20 cellular contexts compared by ENCODE assay signal in genomic region chr20:51119914-51120313, GRCh38.
"Had no signal": no experiment of that assay in that cellular context is flagged by ENCODE, and none has a peak within 500 bp of the region (broad histone marks: within the 10 kb centered on the region; RNA-seq: fewer than 3 reads in every experiment).

No MANE protein-coding gene starts in this region.

- FAIRE-seq: colon, kidney had no signal

- H3K9me3 Mint-ChIP-seq: dendritic cell treated with granulocyte-macrophage colony-stimulating factor and Interleukin-4, amounts not matched to agents 40 ng/mL and 50 ng/mL, for 4 days; immature natural killer cell; natural killer cell; neural crest cell had no signal

- H3K4me3 ChIP-seq: esophagus squamous epithelium, gastroesophageal sphincter, smooth muscle cell, thyroid gland, upper lobe of left lung, vagina had no signal

- H3K9me3 ChIP-seq: esophagus squamous epithelium, gastroesophageal sphincter, thyroid gland, upper lobe of left lung, vagina had no signal

- H3K36me3 Mint-ChIP-seq: immature natural killer cell, natural killer cell had no signal

- H3K4me3 Mint-ChIP-seq: dendritic cell treated with granulocyte-macrophage colony-stimulating factor and Interleukin-4, amounts not matched to agents 40 ng/mL and 50 ng/mL, for 4 days; immature natural killer cell; natural killer cell; neural crest cell had no signal

- H3K4me1 Mint-ChIP-seq: immature natural killer cell, natural killer cell had no signal

- H3K36me3 ChIP-seq: esophagus squamous epithelium, gastroesophageal sphincter, thyroid gland, upper lobe of left lung, vagina had no signal

- ATAC-seq: gastroesophageal sphincter, left cardiac atrium, left ventricle myocardium superior, natural killer cell, right cardiac atrium had no signal

- DNase-seq: central memory CD4-positive, alpha-beta T cell; esophagus squamous epithelium; foreskin fibroblast; glutamatergic neuron; immature natural killer cell; kidney; left cardiac atrium; left ventricle myocardium superior; natural killer cell; right cardiac atrium; stimulated activated CD4-positive, alpha-beta T cell treated with anti-CD3 and anti-CD28 coated beads, Interleukin-1b, Interleukin-23, amount 100 ng/mL, for 48 hours; stimulated activated naive CD4-positive, alpha-beta T cell treated with Interleukin-2 at 50 U/mL for 16 hours; thyroid gland; upper lobe of left lung had no signal

- H3K4me1 ChIP-seq: thyroid gland, upper lobe of left lung had no signal

- H3K4me2 ChIP-seq: smooth muscle cell had no signal

- H3K27me3 ChIP-seq: thyroid gland, upper lobe of left lung, vagina had no signal

- H3K27ac ChIP-seq: esophagus squamous epithelium, thyroid gland, upper lobe of left lung, vagina had no signal

- H3K27ac Mint-ChIP-seq: dendritic cell treated with granulocyte-macrophage colony-stimulating factor and Interleukin-4, amounts not matched to agents 40 ng/mL and 50 ng/mL, for 4 days; immature natural killer cell; natural killer cell had no signal
